In the genomic region with DNA sequence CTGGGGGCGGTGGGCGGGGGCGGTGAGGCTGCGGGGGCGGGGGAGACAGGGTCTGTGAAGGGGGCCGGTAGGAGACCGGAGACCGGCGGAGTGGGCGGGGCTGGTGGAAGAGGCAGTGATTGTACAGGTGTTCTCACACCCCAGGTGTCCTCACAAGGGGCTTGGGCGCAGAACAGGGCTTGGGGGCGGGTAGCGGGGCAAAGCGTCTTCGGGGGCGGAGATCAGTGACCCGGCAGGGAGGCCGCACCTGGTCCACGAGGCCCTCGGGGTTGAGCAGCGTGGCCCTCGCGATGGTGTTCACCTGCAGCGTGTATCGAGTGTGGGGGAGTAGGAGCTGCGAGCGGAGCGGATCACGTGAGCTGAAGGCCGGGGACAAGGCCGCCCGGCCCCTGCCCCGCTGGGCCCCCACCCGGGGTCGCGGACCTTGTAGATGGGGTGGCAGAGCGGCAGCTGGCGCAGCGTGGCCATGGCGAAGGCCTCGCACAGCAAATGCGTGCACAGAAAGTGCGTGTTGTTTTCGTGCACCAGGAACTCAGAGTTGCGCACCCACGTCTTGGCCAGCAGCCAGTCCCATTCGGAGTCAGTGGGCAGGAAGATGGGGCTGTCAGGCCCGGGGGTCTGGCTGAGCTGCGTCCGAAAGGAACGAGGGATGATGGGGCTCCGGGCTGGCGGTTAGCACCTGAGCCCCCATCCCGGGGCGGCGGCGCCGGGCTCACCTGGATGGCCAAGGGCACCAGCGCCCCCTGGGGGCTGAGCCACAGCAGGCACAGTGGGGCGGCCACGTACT, we compare ENCODE assay signal across 8 cellular contexts. TPM values are rescaled to one million over a fixed set of nuclear protein-coding genes. Genes with fewer than 3 reads are reported as not detected.
DNase-seq lines count a peak whose midpoint lies in the region.

No MANE protein-coding gene starts in this region.

- DNase-seq in G401 (ENCODE audit: low spot score) (peak; percentile 56), NAMALWA (ENCODE audit: low spot score) (peak; percentile 57), DMS114 treated with DMSO at 0.1 percent for 48 hours (lab: John Stamatoyannopoulos, UW; ENCODE audit: unreplicated experiment) (no peak), NCI-H2107 (lab: John Stamatoyannopoulos, UW) (no peak)
- peak; percentile 76 to 78 for DNase-seq in activated CD4-positive, alpha-beta T cell treated with anti-CD3 and anti-CD28 coated beads, Interleukin-2, amount 50 U/mL, for 4 hours
- peak; percentile 76 for DNase-seq in effector CD8-positive, alpha-beta T cell (lab: John Stamatoyannopoulos, UW)
- peak; percentile 71 to 91 (median 78) for DNase-seq in stimulated activated naive CD4-positive, alpha-beta T cell (lab: John Stamatoyannopoulos, UW)

- peaks cover 52% of the 10 kb centered on the region for H3K27me3 ChIP-seq in mucosa of stomach (ENCODE audit: control insufficient read depth, insufficient read depth, low read length)

- H3K4me1 ChIP-seq in mucosa of stomach (ENCODE audit: control insufficient read depth, insufficient read depth, low read length), result peaks cover 9% of the 10 kb centered on the region

- in situ Hi-C loops in G401 (cut with HindIII; ENCODE audit: low sequenced_read_pairs), result no loop called here

- H3K9me3 ChIP-seq in mucosa of stomach (ENCODE audit: control insufficient read depth, low read length), result no peaks in the 10 kb centered on the region

- peak overlapping the region; percentile 53 for H3K9ac ChIP-seq in mucosa of stomach (ENCODE audit: low read length)

- H3K4me3 ChIP-seq in mucosa of stomach (ENCODE audit: low read length), result peak overlapping the region; percentile 50

- no peaks in the 10 kb centered on the region for H3K36me3 ChIP-seq in mucosa of stomach (ENCODE audit: control insufficient read depth, insufficient read depth, low read length)

RNA-seq across cellular contexts. Expression of gene ALOXE3, which starts 8.5 kb away (rescaled TPM):
- total RNA-seq in G401 (2014; rRNA removed; shearing (Covaris generic)), result 0.85 TPM in 1 of 2 replicates, not detected in the other

RNA-seq across cellular contexts. Expression of gene HES7, which starts 14.0 kb away (rescaled TPM):
- 1.1 and 3.9 TPM in 2 replicates for total RNA-seq in G401 (2014; rRNA removed; shearing (Covaris generic))

RNA-seq across cellular contexts. Expression of gene ALOX12B, which starts 22.3 kb away (rescaled TPM):
- total RNA-seq in G401 (2014; rRNA removed; shearing (Covaris generic)), result not detected in 2 replicates

RNA-seq across cellular contexts. Expression of gene PER1, which starts 42.3 kb away (rescaled TPM):
- total RNA-seq in G401 (2014; rRNA removed; shearing (Covaris generic)), result 29.0 and 34.0 TPM in 2 replicates

RNA-seq across cellular contexts. Expression of gene VAMP2, which starts 52.9 kb away (rescaled TPM):
- 1.0 and 1.4 TPM in 2 replicates for total RNA-seq in G401 (2014; rRNA removed; shearing (Covaris generic))

Comparison
In these comparisons a context has a peak if more than half of its experiments do, and no peak if none do; other contexts are left out.
1. DNase-seq: peak in G401 (single experiment), NAMALWA (single experiment), activated CD4-positive, alpha-beta T cell treated with anti-CD3 and anti-CD28 coated beads, Interleukin-2, amount 50 U/mL, for 4 hours (2 of 2), effector CD8-positive, alpha-beta T cell (single experiment) and stimulated activated naive CD4-positive, alpha-beta T cell (6 of 6); none in DMS114 treated with DMSO at 0.1 percent for 48 hours (single experiment) and NCI-H2107 (single experiment).